10 cellular contexts compared by ENCODE assay signal in genomic region chr20:4195499-4195898, GRCh38. TPM values are rescaled to one million over a fixed set of nuclear protein-coding genes. Genes with fewer than 3 reads are reported as not detected.
DNase-seq lines count a peak whose midpoint lies in the region; TF ChIP-seq lines count a peak whose summit lies in the region.
"Had no signal": no experiment of that assay in that cellular context is flagged by ENCODE, and none has a peak within 500 bp of the region (broad histone marks: within the 10 kb centered on the region; RNA-seq: fewer than 3 reads in every experiment).

No MANE protein-coding gene starts in this region.

- H4K20me1 ChIP-seq in osteoblast (ENCODE audit: insufficient read depth, low read length), result no peaks in the 10 kb centered on the region

- H3K4me1 ChIP-seq in osteoblast (ENCODE audit: insufficient read depth, low read length) (peaks cover 5% of the 10 kb centered on the region), tibial nerve (no peaks in the 10 kb centered on the region)

- TF ChIP-seq POLR2A in erythroblast (IDR thresholded peaks at IDR 0.05; ENCODE audit: low read length) (no peak), tibial nerve (IDR thresholded peaks at IDR 0.05) (no peak)

- DNase-seq in GM03348 (ENCODE audit: low spot score) (peak; percentile 80), NCI-H69 (lab: John Stamatoyannopoulos, UW) (peak; percentile 11), erythroblast (lab: John Stamatoyannopoulos, UW) (peak; percentile 32 to 63), osteoblast (ENCODE audit: insufficient read length, low spot score, missing footprints) (no peak), SKM-1 (lab: John Stamatoyannopoulos, UW; ENCODE audit: unreplicated experiment) (no peak), medulla oblongata (ENCODE audit: extremely low spot score) (no peak), tibial nerve (ENCODE audit: low spot score in 2 of 2) (no peak)
- DNase-seq in activated CD4-positive, alpha-beta T cell treated with anti-CD3 and anti-CD28 coated beads for 1 hour, result no peak
- DNase-seq: activated CD4-positive, CD25-positive, alpha-beta regulatory T cell; NCI-H1105 treated with DMSO at 0.1 percent for 48 hours had no signal

- TF ChIP-seq CTCF in osteoblast (IDR thresholded peaks at IDR 0.05; ENCODE audit: extremely low read depth, low read depth, low read length) (peak; percentile 54), tibial nerve (IDR thresholded peaks at IDR 0.05) (peak in 2 of 5 experiments; percentile 13 to 22)

- H3K27me3 ChIP-seq in osteoblast (ENCODE audit: insufficient read depth, low read length) (no peaks in the 10 kb centered on the region), tibial nerve (no peaks in the 10 kb centered on the region)

- H3K36me3 ChIP-seq in osteoblast (ENCODE audit: insufficient read depth, low read length) (no peaks in the 10 kb centered on the region), tibial nerve (peaks cover 0 to 11% (median 0%) of the 10 kb centered on the region in 3 donors)

- H3K27ac ChIP-seq in osteoblast (ENCODE audit: low read depth, low read length) (no peak overlapping the region), tibial nerve (no peak overlapping the region)

- H3K4me3 ChIP-seq in osteoblast (ENCODE audit: insufficient read depth, low read length) (no peak overlapping the region), tibial nerve (no peak overlapping the region)

- no peaks in the 10 kb centered on the region for H3K79me2 ChIP-seq in osteoblast (ENCODE audit: insufficient read depth, low read length)

- 49 to 53% methylated on average over 7 of the region's 7 CpGs for WGBS in tibial nerve, 2 donors

- no peak overlapping the region for H3K4me2 ChIP-seq in osteoblast (ENCODE audit: insufficient read depth, low read length)

- H3K9me3 ChIP-seq in osteoblast (ENCODE audit: low read depth, low read length) (no peaks in the 10 kb centered on the region), tibial nerve (no peaks in the 10 kb centered on the region)

- H2AFZ ChIP-seq in osteoblast (ENCODE audit: low read length), result no peak overlapping the region

- TF ChIP-seq EP300 in tibial nerve (IDR thresholded peaks at IDR 0.05), result no peak

RNA-seq across cellular contexts. Expression of gene SMOX, which starts 46.9 kb away (rescaled TPM):
- total RNA-seq in osteoblast, result 10.5 and 11.2 TPM in 2 replicates
- 10 to 100 TPM; 13.8 to 39.0 (median 23.0) TPM for total RNA-seq in tibial nerve

RNA-seq across cellular contexts. Expression of gene ADRA1D, which starts 53.6 kb away (rescaled TPM):
- total RNA-seq in osteoblast (not detected in 2 replicates), tibial nerve (1 to 10 TPM; 3.5 to 7.3 (median 5.1) TPM)

Comparison
In these comparisons a context has a peak if more than half of its experiments do, and no peak if none do; other contexts are left out.
1. DNase-seq: peak in GM03348 (single experiment), NCI-H69 (single experiment) and erythroblast (2 of 2); none in osteoblast (single experiment), activated CD4-positive, alpha-beta T cell treated with anti-CD3 and anti-CD28 coated beads for 1 hour (single experiment), SKM-1 (single experiment), medulla oblongata (single experiment) and tibial nerve (0 of 2).